In the genomic region with DNA sequence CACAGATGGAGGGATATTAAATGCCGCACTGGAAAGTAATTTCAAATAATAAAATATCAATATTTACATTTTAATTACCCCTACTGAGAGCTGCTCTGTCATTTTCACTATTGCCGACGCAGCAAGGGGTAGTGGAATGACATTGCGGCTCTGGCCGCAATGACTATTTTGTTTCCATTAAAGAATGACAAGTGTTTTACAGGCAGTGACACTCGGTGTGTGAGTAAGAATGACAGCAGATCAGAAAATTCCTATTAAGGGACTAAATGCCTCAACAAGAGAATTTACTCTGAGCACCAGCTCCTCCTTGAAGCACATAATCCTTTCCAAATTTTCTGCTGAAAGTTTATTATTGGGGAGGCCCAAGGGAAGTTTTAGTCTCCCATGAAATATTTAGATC, we compare ENCODE assay signal across 17 cellular contexts.
"Had no signal": no experiment of that assay in that cellular context is flagged by ENCODE, and none has a peak within 500 bp of the region (broad histone marks: within the 10 kb centered on the region; RNA-seq: fewer than 3 reads in every experiment).

No MANE protein-coding gene starts in this region.

- H3K9me3 Mint-ChIP-seq: activated T-helper 2 cell treated with anti-CD3 and anti-CD28 coated beads, Interferon-gamma antibody, Interleukin-2, Interleukin-4, amounts not matched to agents 10 μg/mL and 5 μg/mL and 100 μg/mL, durations not matched to agents 14 hours and 24 hours and 36 hours had no signal

- H3K27me3 ChIP-seq: ascending aorta, cardiac muscle cell, right atrium auricular region, tibial artery had no signal

- H3K9me3 ChIP-seq: ascending aorta, right atrium auricular region, tibial artery had no signal

- H3K4me3 ChIP-seq: cardiac muscle cell had no signal

- H3K4me3 Mint-ChIP-seq: activated CD8-positive, alpha-beta memory T cell treated with anti-CD3 and anti-CD28 coated beads, Interleukin-2, amount 10 ng/mL, durations not matched to agents 7 days and 5 days; activated naive CD4-positive, alpha-beta T cell treated with anti-CD3 and anti-CD28 coated beads for 36 hours had no signal

- H3K27ac Mint-ChIP-seq: activated CD8-positive, alpha-beta memory T cell treated with anti-CD3 and anti-CD28 coated beads, Interleukin-2, amount 10 ng/mL, durations not matched to agents 7 days and 5 days; activated naive CD4-positive, alpha-beta T cell treated with anti-CD3 and anti-CD28 coated beads for 36 hours; activated T-helper 2 cell treated with anti-CD3 and anti-CD28 coated beads, Interferon-gamma antibody, Interleukin-2, Interleukin-4, amounts not matched to agents 10 μg/mL and 5 μg/mL and 100 μg/mL, durations not matched to agents 14 hours and 24 hours and 36 hours; stimulated activated naive B cell treated with anti-CD40 and anti-IgM and Interleukin-4, amounts not matched to agents 10 μg/mL and 1 μg/mL and 100 μg/mL, for 72 hours had no signal

- H3K27ac ChIP-seq: ascending aorta, cardiac muscle cell, parathyroid adenoma, right atrium auricular region, tibial artery, VCaP had no signal

- H3K4me1 ChIP-seq: ascending aorta, right atrium auricular region had no signal

- DNase-seq: activated CD4-positive, alpha-beta T cell treated with anti-CD3 and anti-CD28 coated beads, Interleukin-2, amount 50 U/mL, for 48 hours; activated CD8-positive, alpha-beta memory T cell treated with anti-CD3 and anti-CD28 coated beads, Interleukin-2, amount 10 ng/mL, durations not matched to agents 7 days and 5 days; activated naive CD4-positive, alpha-beta T cell treated with anti-CD3 and anti-CD28 coated beads for 36 hours; activated T-cell treated with anti-CD3 and anti-CD28 coated beads, Interleukin-2, amount 50 U/mL, for 1 hour; islet precursor cell; midbrain; stimulated activated CD4-positive, alpha-beta T cell treated with anti-CD3 and anti-CD28 coated beads, Interleukin-15, amount 100 ng/mL, for 24 hours; stimulated activated CD4-positive, alpha-beta T cell treated with anti-CD3 and anti-CD28 coated beads, Interleukin-4, amount 100 ng/mL, for 1 hour; stimulated activated naive B cell treated with anti-CD40 and anti-IgM and Interleukin-4, amounts not matched to agents 10 μg/mL and 1 μg/mL and 100 μg/mL, for 72 hours; T1000; tibial artery had no signal

- H3K36me3 Mint-ChIP-seq: activated CD8-positive, alpha-beta memory T cell treated with anti-CD3 and anti-CD28 coated beads, Interleukin-2, amount 10 ng/mL, durations not matched to agents 7 days and 5 days had no signal

- ATAC-seq: activated CD8-positive, alpha-beta memory T cell treated with anti-CD3 and anti-CD28 coated beads, Interleukin-2, amount 10 ng/mL, durations not matched to agents 7 days and 5 days; stimulated activated naive B cell treated with anti-CD40 and anti-IgM and Interleukin-4, amounts not matched to agents 10 μg/mL and 1 μg/mL and 100 μg/mL, for 72 hours had no signal

- H3K4me1 Mint-ChIP-seq: activated CD8-positive, alpha-beta memory T cell treated with anti-CD3 and anti-CD28 coated beads, Interleukin-2, amount 10 ng/mL, durations not matched to agents 7 days and 5 days had no signal

- H3K27me3 Mint-ChIP-seq: activated CD8-positive, alpha-beta memory T cell treated with anti-CD3 and anti-CD28 coated beads, Interleukin-2, amount 10 ng/mL, durations not matched to agents 7 days and 5 days; stimulated activated naive B cell treated with anti-CD40 and anti-IgM and Interleukin-4, amounts not matched to agents 10 μg/mL and 1 μg/mL and 100 μg/mL, for 72 hours had no signal

- H3K36me3 ChIP-seq: ascending aorta, cardiac muscle cell, right atrium auricular region, tibial artery had no signal
